Comparison of ENCODE assay signal across 16 cellular contexts in genomic region chr4:110020139-110020538, GRCh38.
DNase-seq lines count a peak whose midpoint lies in the region; ATAC-seq and TF ChIP-seq lines count a peak whose summit lies in the region.
"Had no signal": no experiment of that assay in that cellular context is flagged by ENCODE, and none has a peak within 500 bp of the region (broad histone marks: within the 10 kb centered on the region; RNA-seq: fewer than 3 reads in every experiment).

No MANE protein-coding gene starts in this region.

- DNase-seq in AG20443 (ENCODE audit: low spot score) (peak; percentile 48), SJSA1 (ENCODE audit: low read depth in 1 of 2, low spot score in 2 of 2) (peak in 1 of 2 experiments; percentile 38), esophagus muscularis mucosa (ENCODE audit: extremely low spot score) (peak; percentile 45), neural progenitor cell (ENCODE audit: low spot score) (peak; percentile 22), putamen (ENCODE audit: low spot score) (no peak), NCI-H2227 (lab: John Stamatoyannopoulos, UW; ENCODE audit: unreplicated experiment) (no peak), activated gamma-delta T cell treated with Interleukin-2 at 50 U/mL for 16 hours (no peak)
- DNase-seq: activated naive CD4-positive, alpha-beta T cell; body of pancreas; left ventricle myocardium superior; MM.1S; naive B cell; NCI-H187 treated with DMSO at 0.1 percent for 48 hours; Right ventricle myocardium superior; substantia nigra had no signal

- no peaks in the 10 kb centered on the region for H3K36me3 ChIP-seq in SJSA1
- H3K36me3 ChIP-seq in esophagus muscularis mucosa: no peaks in the 10 kb centered on the region
- no peaks in the 10 kb centered on the region for H3K36me3 ChIP-seq in neural progenitor cell

- peaks cover 7% of the 10 kb centered on the region for H3K9me3 Mint-ChIP-seq in neural progenitor cell

- H3K79me2 ChIP-seq in neural progenitor cell (ENCODE audit: low read depth): no peaks in the 10 kb centered on the region

- H3K4me3 ChIP-seq in SJSA1 (no peak overlapping the region), esophagus muscularis mucosa (no peak overlapping the region), neural progenitor cell (no peak overlapping the region)
- H3K4me3 ChIP-seq: body of pancreas had no signal

- intact Hi-C loops in esophagus muscularis mucosa (cut with DNase I): no loop called here

- H3K27ac ChIP-seq in SJSA1: peak overlapping the region; percentile 15; the same call in 1 of the 2 replicates
- no peak overlapping the region for H3K27ac ChIP-seq in esophagus muscularis mucosa (replicated peaks in 1 of 4)
- no peak overlapping the region for H3K27ac ChIP-seq in neural progenitor cell
- H3K27ac ChIP-seq: body of pancreas had no signal

- TF ChIP-seq EP300 in esophagus muscularis mucosa (IDR thresholded peaks at IDR 0.05): no peak

- H3K27me3 Mint-ChIP-seq in neural progenitor cell (ENCODE audit: insufficient read depth, low read depth): peaks cover 3% of the 10 kb centered on the region
- H3K27me3 Mint-ChIP-seq: naive B cell had no signal

- H3K4me1 ChIP-seq in SJSA1 (replicated peaks) (peaks cover 14% of the 10 kb centered on the region), esophagus muscularis mucosa (no peaks in the 10 kb centered on the region), neural progenitor cell (no peaks in the 10 kb centered on the region)
- H3K4me1 ChIP-seq: body of pancreas had no signal

- TF ChIP-seq POLR2A in esophagus muscularis mucosa (IDR thresholded peaks at IDR 0.05; ENCODE audit: low read depth): no peak

- H3K27ac Mint-ChIP-seq in neural progenitor cell: peak overlapping the region; percentile 13
- H3K27ac Mint-ChIP-seq: naive B cell had no signal

- no peak for TF ChIP-seq CTCF in esophagus muscularis mucosa (IDR thresholded peaks at IDR 0.05)
- TF ChIP-seq CTCF in neural progenitor cell (IDR thresholded peaks at IDR 0.05): no peak

- H2AFZ ChIP-seq in neural progenitor cell (replicated peaks): peak overlapping the region; percentile 12

- WGBS in esophagus muscularis mucosa: 62% methylated on average over 5 of the region's 5 CpGs

- H3K4me2 ChIP-seq in neural progenitor cell: no peak overlapping the region

- H3K4me3 Mint-ChIP-seq in neural progenitor cell: no peak overlapping the region
- H3K4me3 Mint-ChIP-seq: naive B cell had no signal

- no peaks in the 10 kb centered on the region for H3K27me3 ChIP-seq in SJSA1 (replicated peaks)
- H3K27me3 ChIP-seq in esophagus muscularis mucosa: no peaks in the 10 kb centered on the region
- H3K27me3 ChIP-seq in neural progenitor cell: no peaks in the 10 kb centered on the region
- H3K27me3 ChIP-seq: body of pancreas had no signal

- no peak overlapping the region for H3K9ac ChIP-seq in neural progenitor cell

- no peaks in the 10 kb centered on the region for H3K36me3 Mint-ChIP-seq in neural progenitor cell

- ATAC-seq in GM19328 (IDR thresholded peaks at IDR 0.05; ENCODE audit: unreplicated experiment): no peak
- ATAC-seq: body of pancreas, left ventricle myocardium superior had no signal

- H3F3A ChIP-seq in neural progenitor cell (ENCODE audit: low read depth): no peaks in the 10 kb centered on the region

- peaks cover 3% of the 10 kb centered on the region for H3K4me1 Mint-ChIP-seq in neural progenitor cell

- H3K9me3 ChIP-seq in SJSA1 (replicated peaks) (no peaks in the 10 kb centered on the region), esophagus muscularis mucosa (no peaks in the 10 kb centered on the region), neural progenitor cell (ENCODE audit: low read depth) (peaks cover 3% of the 10 kb centered on the region)
- H3K9me3 ChIP-seq: body of pancreas had no signal

- H4K20me1 ChIP-seq in neural progenitor cell (ENCODE audit: low read depth): no peaks in the 10 kb centered on the region

Comparison
In these comparisons a context has a peak if more than half of its experiments do, and no peak if none do; other contexts are left out.
1. DNase-seq: peak in AG20443 (single experiment), esophagus muscularis mucosa (single experiment) and neural progenitor cell (single experiment); none in putamen (single experiment), NCI-H2227 (single experiment) and activated gamma-delta T cell treated with Interleukin-2 at 50 U/mL for 16 hours (single experiment).